In the genomic region with DNA sequence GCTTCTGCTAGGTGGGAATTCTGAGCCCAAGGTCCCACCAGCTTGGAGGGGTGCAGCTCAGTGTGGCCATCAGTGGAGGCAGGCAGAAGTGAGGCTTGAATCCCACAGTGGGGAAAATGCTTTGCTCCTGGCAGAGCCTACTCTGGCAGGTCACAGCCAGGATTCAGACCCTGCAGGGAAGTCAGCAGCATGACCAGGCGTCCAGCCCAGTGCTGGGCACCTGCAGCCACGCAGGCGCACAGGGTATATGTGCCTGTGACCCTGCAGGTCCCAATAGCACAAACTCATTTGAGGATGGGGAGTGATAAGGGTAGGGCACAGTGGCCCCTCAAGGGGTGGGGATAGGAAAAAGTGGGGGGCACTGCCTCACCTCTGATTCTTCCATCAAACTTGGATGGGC, we compare ENCODE assay signal across 25 cellular contexts. TPM values are rescaled to one million over a fixed set of nuclear protein-coding genes. Genes with fewer than 3 reads are reported as not detected.
"Had no signal": no experiment of that assay in that cellular context is flagged by ENCODE, and none has a peak within 500 bp of the region (broad histone marks: within the 10 kb centered on the region; RNA-seq: fewer than 3 reads in every experiment).

No MANE protein-coding gene starts in this region.

- H3K4me1 ChIP-seq: thyroid gland had no signal

- ATAC-seq: activated T-helper 17 cell treated with anti-CD3 and anti-CD28 coated beads, Interleukin-2, amount 50 U/mL, for 72 hours had no signal

- H3K4me3 ChIP-seq: coronary artery, esophagus squamous epithelium, gastroesophageal sphincter, left ventricle myocardium inferior, thyroid gland had no signal

- H3K27ac ChIP-seq: left ventricle myocardium inferior, thyroid gland had no signal

- DNase-seq: activated CD4-positive, alpha-beta T cell treated with anti-CD3 and anti-CD28 coated beads for 1 hour; activated CD8-positive, alpha-beta memory T cell treated with anti-CD3 and anti-CD28 coated beads for 24 hours; activated CD8-positive, alpha-beta memory T cell treated with anti-CD3 and anti-CD28 coated beads, Interleukin-2, amount 50 U/mL, for 4 hours; activated naive CD4-positive, alpha-beta T cell; activated T-cell treated with anti-CD3 and anti-CD28 coated beads, Interleukin-2, amount 50 U/mL, for 24 hours; amniotic stem cell; esophagus squamous epithelium; head of caudate nucleus; hypothalamus; left ventricle myocardium inferior; occipital lobe; small intestine; stimulated activated CD4-positive, alpha-beta T cell treated with anti-CD3 and anti-CD28 coated beads, Interleukin-2, amount 100 ng/mL, for 48 hours; stimulated activated CD8-positive, alpha-beta memory T cell treated with anti-CD3 and anti-CD28 coated beads, Interleukin-4, amount 100 ng/mL, for 48 hours; stimulated activated naive CD4-positive, alpha-beta T cell; thyroid gland had no signal

- H3K9me3 ChIP-seq: esophagus squamous epithelium, gastroesophageal sphincter, left ventricle myocardium inferior, thyroid gland had no signal

- H3K36me3 ChIP-seq: esophagus squamous epithelium, gastroesophageal sphincter, left ventricle myocardium inferior, thyroid gland had no signal

- H3K27me3 ChIP-seq: esophagus squamous epithelium, gastroesophageal sphincter, thyroid gland had no signal

RNA-seq across cellular contexts. Expression of a gene that starts 30.4 kb away (rescaled TPM):
- polyA plus RNA-seq: neural cell had no signal

RNA-seq across cellular contexts. Expression of a gene that starts 45.4 kb away (rescaled TPM):
- total RNA-seq: activated T-helper 17 cell treated with anti-CD3 and anti-CD28 coated beads, Interleukin-2, amount 50 U/mL, for 72 hours; bronchial epithelial cell; esophagus squamous epithelium; gastroesophageal sphincter; mononuclear cell; myocyte; occipital lobe; renal cortical epithelial cell; sciatic nerve; thyroid gland had no signal
